In the genomic region with DNA sequence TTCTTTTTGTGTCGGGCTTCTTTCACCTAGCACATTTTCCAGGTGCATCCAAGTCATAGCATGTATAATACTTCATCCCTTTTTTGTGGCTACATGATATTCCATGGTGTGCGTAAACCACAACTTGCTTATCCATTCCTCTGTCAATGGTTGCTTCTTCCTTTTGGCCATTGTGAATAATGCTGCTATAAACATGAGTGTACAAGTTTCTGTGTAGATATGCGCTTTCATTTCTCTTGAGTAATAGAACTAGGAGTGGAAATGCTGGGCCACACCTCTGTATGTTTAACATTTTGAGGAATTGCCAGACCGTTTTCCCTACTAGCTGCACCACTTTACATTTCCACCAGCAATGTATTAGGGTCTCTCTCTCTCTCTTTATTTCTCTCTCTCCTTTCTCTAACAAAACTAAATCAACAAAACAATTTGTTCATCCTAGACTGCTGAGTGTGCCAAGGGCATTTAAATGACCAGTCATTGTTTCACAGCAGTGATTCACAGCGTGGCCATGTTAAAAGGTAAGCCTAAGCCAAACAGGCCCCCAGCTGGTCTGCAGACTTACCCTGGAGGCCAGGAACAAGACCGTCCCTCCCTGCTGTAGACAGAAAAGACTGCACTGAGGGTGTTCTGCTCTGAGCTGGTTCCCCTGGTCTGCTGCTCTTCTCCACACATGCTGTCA, we compare ENCODE assay signal across 9 cellular contexts. TPM values are rescaled to one million over a fixed set of nuclear protein-coding genes. Genes with fewer than 3 reads are reported as not detected.
DNase-seq lines count a peak whose midpoint lies in the region; ATAC-seq and TF ChIP-seq lines count a peak whose summit lies in the region.
"Had no signal": no experiment of that assay in that cellular context is flagged by ENCODE, and none has a peak within 500 bp of the region (broad histone marks: within the 10 kb centered on the region; RNA-seq: fewer than 3 reads in every experiment).

No MANE protein-coding gene starts in this region.

- 0 out of 2 replicates have a peak, but pooled peaks have one; percentile 2 for TF ChIP-seq CTCF in BJ (IDR thresholded peaks at IDR 0.05; ENCODE audit: insufficient read depth, low read depth, low read length)
- no peak for TF ChIP-seq CTCF in chondrocyte (IDR thresholded peaks at IDR 0.05)
- TF ChIP-seq CTCF in ovary (IDR thresholded peaks at IDR 0.05) = no peak

- DNase-seq in BJ (ENCODE audit: low read depth) = no peak
- DNase-seq in NCI-H1092 treated with DMSO at 0.1 percent for 48 hours (lab: John Stamatoyannopoulos, UW) = peak; percentile 55
- DNase-seq in chondrocyte (ENCODE audit: low spot score) = no peak
- no peak for DNase-seq in stimulated activated CD8-positive, alpha-beta memory T cell treated with anti-CD3 and anti-CD28 coated beads, Interleukin-4, amount 100 ng/mL, for 48 hours
- no peak for DNase-seq in ovary
- DNase-seq: activated T-cell treated with anti-CD3 and anti-CD28 coated beads, Interleukin-2, amount 50 U/mL, for 72 hours had no signal

- CTCF ChIA-PET in BJ (lab: Yijun Ruan, JAX) = interaction anchor here (1.5 to 3.0 kb wide), 3 partner anchors 12 to 52 kb away, joined by 4 to 15 read pairs (median 10); no protein-coding TSS in a partner anchor

- H3K36me3 ChIP-seq in BJ (ENCODE audit: control insufficient read depth, insufficient read depth, low read length) = no peaks in the 10 kb centered on the region
- no peaks in the 10 kb centered on the region for H3K36me3 ChIP-seq in mesodermal cell (ENCODE audit: control insufficient read depth, insufficient read depth, low read length)
- H3K36me3 ChIP-seq in ovary = no peaks in the 10 kb centered on the region

- 58 to 73% methylated on average over 3 to 4 of the region's 6 CpGs for WGBS in mesodermal cell (ENCODE audit: insufficient coverage in 2 of 2), 2 experiments
- WGBS in ovary, 3 donors = 77 to 84% (median 79%) methylated on average over 6 of the region's 6 CpGs

- TF ChIP-seq POLR2A in ovary (IDR thresholded peaks at IDR 0.05) = no peak

- POLR2A ChIA-PET in BJ (lab: Charles Lee) = no interaction called here

- ATAC-seq in HG02840 (IDR thresholded peaks at IDR 0.05; ENCODE audit: low FRiP score, unreplicated experiment) (no peak), HG02970 (IDR thresholded peaks at IDR 0.05; ENCODE audit: low FRiP score, unreplicated experiment) (no peak)
- ATAC-seq: activated T-cell treated with anti-CD3 and anti-CD28 coated beads, Interleukin-2, amount 50 U/mL, for 72 hours had no signal

- no peaks in the 10 kb centered on the region for H3K36me3 Mint-ChIP-seq in chondrocyte (ENCODE audit: low read depth)

- no peak for TF ChIP-seq EP300 in ovary (IDR thresholded peaks at IDR 0.05)

- H3K27me3 ChIP-seq in BJ (ENCODE audit: control insufficient read depth, insufficient read depth, low read length) (no peaks in the 10 kb centered on the region), ovary (no peaks in the 10 kb centered on the region)

- H3K27ac Mint-ChIP-seq in chondrocyte (ENCODE audit: unreplicated experiment) = peak overlapping the region; percentile 92
- H3K27ac Mint-ChIP-seq: activated T-cell treated with anti-CD3 and anti-CD28 coated beads, Interleukin-2, amount 50 U/mL, for 72 hours had no signal

- no peak overlapping the region for H3K4me3 ChIP-seq in BJ (ENCODE audit: low read depth, low read length)
- H3K4me3 ChIP-seq in mesodermal cell (ENCODE audit: extremely low read depth, insufficient read depth, low read length, poor library complexity, severe bottlenecking) = no peak overlapping the region
- H3K4me3 ChIP-seq in ovary = no peak overlapping the region

- intact Hi-C loops in ovary (cut with DNase I) = no loop called here

- H3K9me3 Mint-ChIP-seq in chondrocyte (ENCODE audit: low read depth) = no peaks in the 10 kb centered on the region
- H3K9me3 Mint-ChIP-seq: activated T-cell treated with anti-CD3 and anti-CD28 coated beads, Interleukin-2, amount 50 U/mL, for 72 hours had no signal

- H3K9me3 ChIP-seq in mesodermal cell (ENCODE audit: control insufficient read depth, low read length) (no peaks in the 10 kb centered on the region), ovary (no peaks in the 10 kb centered on the region)

- H3K27me3 Mint-ChIP-seq in chondrocyte (ENCODE audit: low read depth) = no peaks in the 10 kb centered on the region

- H3K4me1 ChIP-seq in mesodermal cell (ENCODE audit: control insufficient read depth, insufficient read depth, low read length, poor library complexity, severe bottlenecking) (peaks cover 65% of the 10 kb centered on the region), ovary (ENCODE audit: insufficient read depth) (peaks cover 4% of the 10 kb centered on the region)

- peak overlapping the region; percentile 30 for H3K27ac ChIP-seq in mesodermal cell (ENCODE audit: low read depth, low read length, severe bottlenecking)
- no peak overlapping the region for H3K27ac ChIP-seq in ovary

- no peak overlapping the region for H3K4me3 Mint-ChIP-seq in chondrocyte (ENCODE audit: unreplicated experiment)
- H3K4me3 Mint-ChIP-seq: activated T-cell treated with anti-CD3 and anti-CD28 coated beads, Interleukin-2, amount 50 U/mL, for 72 hours had no signal

- H3K4me1 Mint-ChIP-seq in chondrocyte (ENCODE audit: low read depth) = peaks cover 73% of the 10 kb centered on the region

RNA-seq across cellular contexts. Expression of a gene that starts 53.2 kb away (rescaled TPM):
- polyA plus RNA-seq in BJ (2011; rRNA removed) (7.2 and 9.5 TPM in 2 replicates), ovary (10 to 100 TPM in 1 of 2 donors, 1 to 10 TPM in 1; 6.8 to 12.4 TPM)
- 14.8 and 17.8 TPM in 2 replicates for polyA minus RNA-seq in BJ (2011; rRNA and poly(A)+ RNA removed)
- total RNA-seq in chondrocyte (14.9 to 16.4 TPM (median 16.0 TPM) in 3 replicates), ovary (10 to 100 TPM; 18.0 to 29.2 (median 21.8) TPM)
- polyA plus RNA-seq in mesodermal cell (2013, experiment 1 of 2) = 2.9 TPM
- polyA plus RNA-seq in mesodermal cell (2013, experiment 2 of 2) = 3.1 TPM
